In genomic region chr2:186862869-186863709, GRCh38 we compare ENCODE assay signal across 8 cellular contexts. TPM values are rescaled to one million over a fixed set of nuclear protein-coding genes. Genes with fewer than 3 reads are reported as not detected.
A peak's percentile ranks its signal among the peaks of the same experiment; 100 is the strongest.
DNase-seq lines count a peak whose midpoint lies in the region; ATAC-seq, FAIRE-seq and TF ChIP-seq lines count a peak whose summit lies in the region.

No MANE protein-coding gene starts in this region.

- intact Hi-C loops in PC-3 (cut with micrococcal nuclease) (loop anchor here (1.0 to 5.0 kb wide), 5 partner anchors 39 to 718 kb away; no protein-coding TSS in a partner anchor), esophagus muscularis mucosa (cut with DNase I) (loop anchor here (5.0 kb wide), 2 partner anchors 589 to 714 kb away; no protein-coding TSS in a partner anchor), pancreas (cut with DNase I) (loop anchor here in 1 of 3 donors (10.0 kb wide), 1 partner anchor 592 kb away; no protein-coding TSS in a partner anchor)

- no peaks in the 10 kb centered on the region; the same call in 1 of the 2 replicates for H3K36me3 ChIP-seq in PC-3 (ENCODE audit: low read depth, low read length)
- H3K36me3 ChIP-seq in esophagus muscularis mucosa, result no peaks in the 10 kb centered on the region
- no peaks in the 10 kb centered on the region for H3K36me3 ChIP-seq in pancreas

- H3K4me3 ChIP-seq in PC-3 (ENCODE audit: low read length), result no peak overlapping the region
- no peak overlapping the region for H3K4me3 ChIP-seq in esophagus muscularis mucosa
- H3K4me3 ChIP-seq in pancreas, result no peak overlapping the region

- POLR2A ChIA-PET in PC-3 (lab: Charles Lee; ENCODE audit: unreplicated experiment) (interaction anchor here (0.6 to 0.7 kb wide), 2 partner anchors 434 to 682 kb away, joined by 3 to 4 read pairs; no protein-coding TSS in a partner anchor), T-cell (lab: Charles Lee) (no interaction called here)
- POLR2A ChIA-PET in naive thymus-derived CD8-positive, alpha-beta T cell (lab: Charles Lee), result no interaction called here

- 6% methylated on average over 2 of the region's 2 CpGs for WGBS in esophagus muscularis mucosa
- 0 to 2% methylated on average over 2 of the region's 2 CpGs for WGBS in pancreas, 2 donors

- peak; percentile 51 for TF ChIP-seq CTCF in GM13976 (IDR thresholded peaks at IDR 0.05; ENCODE audit: borderline replicate concordance, control extremely low read depth, extremely low read depth, insufficient read depth, missing control alignments)
- peak; percentile 89 for TF ChIP-seq CTCF in PC-3 (conservative IDR thresholded peaks at IDR 0.05; ENCODE audit: low read depth, low read length)
- TF ChIP-seq CTCF in esophagus muscularis mucosa (IDR thresholded peaks at IDR 0.05), result peak; percentile 51 to 69 (median 68)
- TF ChIP-seq CTCF in pancreas (IDR thresholded peaks at IDR 0.05), result peak; percentile 14 to 42 (median 35)

- no peak overlapping the region for H3K27ac ChIP-seq in PC-3 (ENCODE audit: low read length)
- no peak overlapping the region for H3K27ac ChIP-seq in esophagus muscularis mucosa (replicated peaks in 1 of 4)
- no peak overlapping the region for H3K27ac ChIP-seq in pancreas

- no TSS peak for BruUV-seq in PC-3 (replicated peaks; lab: Mats Ljungman, UMichigan)

- peak; percentile 33 for DNase-seq in A172 (ENCODE audit: low spot score)
- peak; percentile 22 for DNase-seq in GM13976 (ENCODE audit: low spot score)
- peak; percentile 71 for DNase-seq in PC-3
- DNase-seq in esophagus muscularis mucosa (ENCODE audit: extremely low spot score), result no peak
- no peak for DNase-seq in pancreas
- no peak for DNase-seq in T-cell
- DNase-seq in naive thymus-derived CD8-positive, alpha-beta T cell, result no peak

- H3K9me3 Mint-ChIP-seq in T-cell, result no peaks in the 10 kb centered on the region
- peaks cover 0 to 3% (median 0%) of the 10 kb centered on the region in 9 donors for H3K9me3 Mint-ChIP-seq in naive thymus-derived CD8-positive, alpha-beta T cell

- no peaks in the 10 kb centered on the region for H3K9me3 ChIP-seq in PC-3 (ENCODE audit: low read length)
- no peaks in the 10 kb centered on the region for H3K9me3 ChIP-seq in esophagus muscularis mucosa
- H3K9me3 ChIP-seq in pancreas, result no peaks in the 10 kb centered on the region

- H3F3A ChIP-seq in PC-3 (ENCODE audit: low read length, unreplicated experiment), result no peaks in the 10 kb centered on the region

- H3K27me3 Mint-ChIP-seq in T-cell, result peaks cover 0 to 8% of the 10 kb centered on the region in 2 donors
- peaks cover 0 to 12% (median 3%) of the 10 kb centered on the region in 5 donors for H3K27me3 Mint-ChIP-seq in naive thymus-derived CD8-positive, alpha-beta T cell

- no peaks in the 10 kb centered on the region for H4K20me1 ChIP-seq in PC-3 (ENCODE audit: low read length)

- H3K79me2 ChIP-seq in PC-3 (ENCODE audit: low read length), result no peaks in the 10 kb centered on the region

- no peaks in the 10 kb centered on the region for H3K36me3 Mint-ChIP-seq in T-cell
- no peaks in the 10 kb centered on the region for H3K36me3 Mint-ChIP-seq in naive thymus-derived CD8-positive, alpha-beta T cell

- CTCF ChIA-PET in PC-3 (lab: Charles Lee) (interaction anchor here (0.6 to 1.0 kb wide), 5 partner anchors 434 to 914 kb away, joined by 3 to 6 read pairs (median 4); partner anchors contain the start of gene CALCRL), T-cell (lab: Charles Lee) (interaction anchor here in 1 of 2 donors (1.2 kb wide), 1 partner anchor 637 kb away, joined by 3 read pairs; no protein-coding TSS in a partner anchor)

- H3K4me1 ChIP-seq in PC-3 (ENCODE audit: insufficient read depth, low read length) (no peaks in the 10 kb centered on the region), esophagus muscularis mucosa (no peaks in the 10 kb centered on the region), pancreas (no peaks in the 10 kb centered on the region)

- peak; percentile 66 for FAIRE-seq in pancreas (lab: Jason Lieb, UNC)

- H3K4me1 Mint-ChIP-seq in T-cell, result no peaks in the 10 kb centered on the region
- H3K4me1 Mint-ChIP-seq in naive thymus-derived CD8-positive, alpha-beta T cell, result no peaks in the 10 kb centered on the region

- H2AFZ ChIP-seq in PC-3 (ENCODE audit: low read length), result no peak overlapping the region

- H3K4me3 Mint-ChIP-seq in T-cell, result no peak overlapping the region
- H3K4me3 Mint-ChIP-seq in naive thymus-derived CD8-positive, alpha-beta T cell, result no peak overlapping the region

- no peaks in the 10 kb centered on the region for H3K9me2 ChIP-seq in PC-3 (replicated peaks; ENCODE audit: low read length)

- H3K4me2 ChIP-seq in PC-3 (ENCODE audit: low read length), result no peak overlapping the region

- H3K9ac ChIP-seq in PC-3 (ENCODE audit: low read length), result no peak overlapping the region

- TF ChIP-seq POLR2A in esophagus muscularis mucosa (IDR thresholded peaks at IDR 0.05; ENCODE audit: low read depth), result no peak

- H3K27ac Mint-ChIP-seq in T-cell, result no peak overlapping the region
- no peak overlapping the region for H3K27ac Mint-ChIP-seq in naive thymus-derived CD8-positive, alpha-beta T cell

- in situ Hi-C loops in GM13976 (cut with MboI; ENCODE audit: low sequenced_read_pairs, unreplicated experiment), result no loop called here

- TF ChIP-seq EP300 in esophagus muscularis mucosa (IDR thresholded peaks at IDR 0.05), result no peak

- peak; percentile 68 for ATAC-seq in HG03175 (IDR thresholded peaks at IDR 0.05; ENCODE audit: unreplicated experiment)
- peak; percentile 78 for ATAC-seq in PC-3
- ATAC-seq in pancreas, result peak in 3 of 4 donors; percentile 53 to 63 (median 55)
- ATAC-seq in T-cell (replicated peaks in 1 of 4), result no peak
- no peak for ATAC-seq in naive thymus-derived CD8-positive, alpha-beta T cell

- peaks cover 3% of the 10 kb centered on the region; the same call in 1 of the 2 replicates for H3K27me3 ChIP-seq in PC-3 (ENCODE audit: low read length)
- no peaks in the 10 kb centered on the region for H3K27me3 ChIP-seq in esophagus muscularis mucosa
- no peaks in the 10 kb centered on the region for H3K27me3 ChIP-seq in pancreas

RNA-seq across cellular contexts. Expression of gene ZSWIM2, which starts 14.1 kb away (rescaled TPM):
- total RNA-seq in A172 (2014; rRNA removed; shearing (Covaris generic)), result not detected in 2 replicates
- not detected in 2 replicates for total RNA-seq in PC-3 (2014; rRNA removed)
- not detected for total RNA-seq in esophagus muscularis mucosa
- not detected for total RNA-seq in pancreas
- polyA plus RNA-seq in pancreas, result under 1 TPM in 1 of 2 donors, not detected in 1; 0.02 TPM
- not detected for total RNA-seq in T-cell
- total RNA-seq in naive thymus-derived CD8-positive, alpha-beta T cell, result not detected
- polyA plus RNA-seq in naive thymus-derived CD8-positive, alpha-beta T cell, result not detected

Comparison
In these comparisons a context has a peak if more than half of its experiments do, and no peak if none do; other contexts are left out.
1. DNase-seq: peak in A172 (single experiment), GM13976 (single experiment) and PC-3 (single experiment); none in esophagus muscularis mucosa (single experiment), pancreas (0 of 6), T-cell (0 of 34) and naive thymus-derived CD8-positive, alpha-beta T cell (0 of 10).
2. CTCF ChIP-seq: peak in every context shown above with its lines; median percentile 89 in PC-3; 68 in esophagus muscularis mucosa; 51 in GM13976; 35 in pancreas.
3. ATAC-seq: peak in HG03175 (single experiment), PC-3 (single experiment) and pancreas (3 of 4); none in T-cell (0 of 4) and naive thymus-derived CD8-positive, alpha-beta T cell (0 of 2).